Comparison of ENCODE assay signal across 20 cellular contexts in the genomic region with DNA sequence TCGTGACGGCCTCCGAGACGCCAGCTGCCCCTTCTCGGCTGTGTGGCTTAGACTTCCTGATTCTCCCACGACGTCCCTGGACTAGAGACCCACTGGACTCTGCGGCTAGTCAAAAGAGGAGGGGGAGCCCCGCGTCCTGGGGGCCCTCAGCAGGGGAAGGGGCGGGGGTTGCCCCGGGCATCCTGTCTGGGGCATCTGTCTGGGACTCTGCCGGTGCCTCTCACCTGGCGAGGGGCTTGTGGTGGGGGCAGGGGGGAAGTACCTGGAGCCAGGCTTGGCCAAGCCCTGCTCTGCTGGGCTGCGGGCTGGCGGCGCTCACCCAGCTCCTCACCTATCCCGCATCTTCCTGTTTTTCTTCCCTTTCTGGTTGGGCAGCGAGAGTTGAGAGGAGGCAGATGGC. TPM values are rescaled to one million over a fixed set of nuclear protein-coding genes. Genes with fewer than 3 reads are reported as not detected.
DNase-seq lines count a peak whose midpoint lies in the region; ATAC-seq and TF ChIP-seq lines count a peak whose summit lies in the region.
"Not testable (repeated sequence)": the region's sequence is repeated elsewhere in the genome, so short reads cannot be mapped to it uniquely, and the experiment has no call there.
"Had no signal": no experiment of that assay in that cellular context is flagged by ENCODE, and none has a peak within 500 bp of the region (broad histone marks: within the 10 kb centered on the region; RNA-seq: fewer than 3 reads in every experiment).

No MANE protein-coding gene starts in this region.

- not testable (repeated sequence) for H3K4ac ChIP-seq in neuronal stem cell (ENCODE audit: low read length)

- not testable (repeated sequence) for H4K91ac ChIP-seq in neuronal stem cell (ENCODE audit: low read depth, low read length, poor library complexity)

- H3K27ac ChIP-seq in A673 (ENCODE audit: low read depth, low read length, poor library complexity, severe bottlenecking); GM23338 (ENCODE audit: low read depth); SK-N-SH (ENCODE audit: low read depth in 2 of 2, low read length in 1 of 2); ectodermal cell (ENCODE audit: insufficient read depth, low read depth, low read length, poor library complexity, severe bottlenecking); neuronal stem cell (replicated peaks; ENCODE audit: low read length); stomach: not testable (repeated sequence)

- not testable (repeated sequence) for H3K9me3 Mint-ChIP-seq in GM23338; activated T-helper 1 cell treated with anti-CD3 and anti-CD28 coated beads, Interleukin-12 subunit alpha, Interleukin-12 subunit beta, Interleukin-2, Interleukin-4 antibody, amounts not matched to agents 30 ng/mL and 10 ng/mL and 1 ng/mL, durations not matched to agents 14 hours and 24 hours and 36 hours

- not testable (repeated sequence) for H3K27me3 ChIP-seq in A673 (replicated peaks; ENCODE audit: insufficient read depth, low read depth, low read length, poor library complexity); SK-N-SH (ENCODE audit: insufficient read depth)
- H3K27me3 ChIP-seq in GM23338 (ENCODE audit: insufficient read depth): peaks cover 22% of the 10 kb centered on the region
- H3K27me3 ChIP-seq in ectodermal cell (ENCODE audit: control insufficient read depth, insufficient read depth, low read length, poor library complexity, severe bottlenecking): peaks cover 28% of the 10 kb centered on the region
- H3K27me3 ChIP-seq in neuronal stem cell (ENCODE audit: control insufficient read depth in 3 of 3, insufficient read depth in 3 of 3, low read depth in 1 of 3, low read length in 3 of 3): peaks cover 0 to 12% (median 10%) of the 10 kb centered on the region in 3 experiments
- peaks cover 0 to 43% (median 4%) of the 10 kb centered on the region in 3 donors for H3K27me3 ChIP-seq in stomach

- H3K36me3 Mint-ChIP-seq in GM23338 (ENCODE audit: low read depth); activated T-helper 1 cell treated with anti-CD3 and anti-CD28 coated beads, Interleukin-12 subunit alpha, Interleukin-12 subunit beta, Interleukin-2, Interleukin-4 antibody, amounts not matched to agents 30 ng/mL and 10 ng/mL and 1 ng/mL, durations not matched to agents 14 hours and 24 hours and 36 hours (ENCODE audit: low read depth): not testable (repeated sequence)

- not testable (repeated sequence) for H2BK120ac ChIP-seq in neuronal stem cell (ENCODE audit: low read depth, low read length)

- not testable (repeated sequence) for H3K79me2 ChIP-seq in GM23338 (replicated peaks; ENCODE audit: insufficient read depth); SK-N-SH (ENCODE audit: insufficient read depth)

- 23% methylated on average over 9 of the region's 19 CpGs for WGBS in SK-N-SH (ENCODE audit: low lambda C conversion rate)
- WGBS in ectodermal cell, 2 experiments: 8 to 16% methylated on average over 11 of the region's 19 CpGs
- WGBS in neuronal stem cell (ENCODE audit: extremely low coverage in 2 of 2, insufficient read length in 2 of 2, insufficient replicate concordance in 1 of 2), 2 donors: no CpG with 5 or more reads among the region's 19 CpGs
- 12 to 39% (median 30%) methylated on average over 3 to 14 of the region's 19 CpGs for WGBS in stomach, 5 donors

- H3K9ac ChIP-seq in SK-N-SH; neuronal stem cell (ENCODE audit: low read depth, low read length, poor library complexity): not testable (repeated sequence)

- H3K79me1 ChIP-seq in neuronal stem cell (ENCODE audit: low read depth, low read length): not testable (repeated sequence)

- TF ChIP-seq EP300 in SK-N-SH (IDR thresholded peaks at IDR 0.05; ENCODE audit: borderline replicate concordance in 1 of 2, low read depth in 1 of 2, low read length in 1 of 2); stomach (IDR thresholded peaks at IDR 0.05): not testable (repeated sequence)

- not testable (repeated sequence) for ATAC-seq in GM23338

- POLR2A ChIA-PET in A673 (lab: Charles Lee; ENCODE audit: low non-redundant PET); SK-N-SH (lab: Yijun Ruan, JAX): not testable (repeated sequence)

- not testable (repeated sequence) for H3K9me2 ChIP-seq in GM23338 (ENCODE audit: insufficient read depth); SK-N-SH

- not testable (repeated sequence) for H2BK5ac ChIP-seq in neuronal stem cell (ENCODE audit: low read length)

- not testable (repeated sequence) for BruUV-seq in A673 (replicated peaks; lab: Mats Ljungman, UMichigan)

- H2AFZ ChIP-seq in GM23338; SK-N-SH (ENCODE audit: low read depth); neuronal stem cell (ENCODE audit: low read length): not testable (repeated sequence)

- TF ChIP-seq CTCF in A673 (conservative IDR thresholded peaks at IDR 0.05; ENCODE audit: low read depth, low read length); GM23338 (conservative IDR thresholded peaks at IDR 0.05; ENCODE audit: low read depth in 2 of 2); SK-N-SH (IDR thresholded peaks at IDR 0.05); stomach (IDR thresholded peaks at IDR 0.05): not testable (repeated sequence)

- H3K4me1 Mint-ChIP-seq in GM23338; activated T-helper 1 cell treated with anti-CD3 and anti-CD28 coated beads, Interleukin-12 subunit alpha, Interleukin-12 subunit beta, Interleukin-2, Interleukin-4 antibody, amounts not matched to agents 30 ng/mL and 10 ng/mL and 1 ng/mL, durations not matched to agents 14 hours and 24 hours and 36 hours (ENCODE audit: low read depth): not testable (repeated sequence)

- not testable (repeated sequence) for H3K36me3 ChIP-seq in A673 (ENCODE audit: insufficient read depth, low read length, poor library complexity, severe bottlenecking); GM23338 (ENCODE audit: insufficient read depth); SK-N-SH (replicated peaks in 1 of 2; ENCODE audit: control insufficient read depth in 1 of 2, insufficient read depth in 2 of 2, low read length in 1 of 2); ectodermal cell (ENCODE audit: control insufficient read depth, insufficient read depth, low read length); neuronal stem cell (replicated peaks in 1 of 2; ENCODE audit: control insufficient read depth in 2 of 2, insufficient read depth in 2 of 2, low read length in 2 of 2); stomach

- H2BK12ac ChIP-seq in neuronal stem cell (ENCODE audit: low read length): not testable (repeated sequence)

- H3F3A ChIP-seq in GM23338 (replicated peaks; ENCODE audit: low read depth); SK-N-SH (replicated peaks; ENCODE audit: insufficient read depth): not testable (repeated sequence)

- H3K4me2 ChIP-seq in GM23338: peak overlapping the region; percentile 77
- not testable (repeated sequence) for H3K4me2 ChIP-seq in SK-N-SH
- peak overlapping the region; percentile 18 for H3K4me2 ChIP-seq in neuronal stem cell (ENCODE audit: insufficient read depth, low read length, poor library complexity, severe bottlenecking)

- H2AK5ac ChIP-seq in neuronal stem cell (ENCODE audit: low read depth, low read length): not testable (repeated sequence)

- CTCF ChIA-PET in A673 (lab: Charles Lee): not testable (repeated sequence)
- CTCF ChIA-PET in SK-N-SH (lab: Yijun Ruan, JAX): interaction anchor here (0.6 to 1.3 kb wide), 4 partner anchors 11 to 104 kb away, joined by 3 to 4 read pairs (median 3); no protein-coding TSS in a partner anchor

- not testable (repeated sequence) for H3K27ac Mint-ChIP-seq in GM23338; activated T-helper 1 cell treated with anti-CD3 and anti-CD28 coated beads, Interleukin-12 subunit alpha, Interleukin-12 subunit beta, Interleukin-2, Interleukin-4 antibody, amounts not matched to agents 30 ng/mL and 10 ng/mL and 1 ng/mL, durations not matched to agents 14 hours and 24 hours and 36 hours

- H2BK15ac ChIP-seq in neuronal stem cell (ENCODE audit: low read length): not testable (repeated sequence)

- not testable (repeated sequence) for TF ChIP-seq POLR2A in stomach (IDR thresholded peaks at IDR 0.05)

- not testable (repeated sequence) for DNase-seq in A673 (ENCODE audit: low spot score); activated T-helper 1 cell treated with anti-CD3 and anti-CD28 coated beads, Interleukin-12 subunit alpha, Interleukin-12 subunit beta, Interleukin-2, Interleukin-4 antibody, amounts not matched to agents 30 ng/mL and 10 ng/mL and 1 ng/mL, durations not matched to agents 14 hours and 24 hours and 36 hours (ENCODE audit: low spot score); neuronal stem cell (ENCODE audit: low spot score); stomach
- DNase-seq in GM23338 (ENCODE audit: low spot score) (peak; percentile 18), SK-N-SH (peak; percentile 16), left kidney (ENCODE audit: low read depth, low spot score) (peak; percentile 24)

- H3K4me1 ChIP-seq in A673 (ENCODE audit: insufficient read depth, low read length, poor library complexity, severe bottlenecking); GM23338 (ENCODE audit: insufficient read depth); SK-N-SH (ENCODE audit: control insufficient read depth in 1 of 2, insufficient read depth in 2 of 2, low read depth in 1 of 2, low read length in 1 of 2); ectodermal cell (ENCODE audit: control insufficient read depth, insufficient read depth, low read length); neuronal stem cell (ENCODE audit: control insufficient read depth in 2 of 2, insufficient read depth in 1 of 2, low read depth in 1 of 2, low read length in 2 of 2): not testable (repeated sequence)
- H3K4me1 ChIP-seq in stomach: peaks cover 0 to 11% (median 6%) of the 10 kb centered on the region in 4 donors

- not testable (repeated sequence) for TF ChIP-seq RAD21 in SK-N-SH (IDR thresholded peaks at IDR 0.05; ENCODE audit: low read length)

- not testable (repeated sequence) for H3K23ac ChIP-seq in neuronal stem cell (ENCODE audit: low read depth, low read length, poor library complexity)

- H3K27me3 Mint-ChIP-seq in GM23338 (ENCODE audit: insufficient read depth, low read depth, poor library complexity): peaks cover 33% of the 10 kb centered on the region
- peaks cover 15% of the 10 kb centered on the region for H3K27me3 Mint-ChIP-seq in activated T-helper 1 cell treated with anti-CD3 and anti-CD28 coated beads, Interleukin-12 subunit alpha, Interleukin-12 subunit beta, Interleukin-2, Interleukin-4 antibody, amounts not matched to agents 30 ng/mL and 10 ng/mL and 1 ng/mL, durations not matched to agents 14 hours and 24 hours and 36 hours (ENCODE audit: insufficient read depth)

- H3K4me3 ChIP-seq in A673 (ENCODE audit: low read depth, low read length, poor library complexity, severe bottlenecking) (peak overlapping the region; percentile 34), GM23338 (peak overlapping the region; percentile 55), ectodermal cell (ENCODE audit: insufficient read depth, low read depth, low read length) (peak overlapping the region; percentile 22), stomach (peak overlapping the region in 3 of 4 donors; percentile 36 to 45 (median 40))
- H3K4me3 ChIP-seq in SK-N-SH (ENCODE audit: low read depth in 2 of 2, low read length in 1 of 2); neuronal stem cell (ENCODE audit: low read length in 2 of 2): not testable (repeated sequence)

- not testable (repeated sequence) for H4K20me1 ChIP-seq in GM23338 (replicated peaks; ENCODE audit: insufficient read depth); SK-N-SH (ENCODE audit: insufficient read depth)

- intact Hi-C loops in A673 (cut with micrococcal nuclease; ENCODE audit: unreplicated experiment); stomach (cut with DNase I; ENCODE audit: low total_unique reads): not testable (repeated sequence)
- intact Hi-C loops in activated T-helper 1 cell treated with anti-CD3 and anti-CD28 coated beads, Interleukin-12 subunit alpha, Interleukin-12 subunit beta, Interleukin-2, Interleukin-4 antibody, amounts not matched to agents 30 ng/mL and 10 ng/mL and 1 ng/mL, durations not matched to agents 14 hours and 24 hours and 36 hours (cut with micrococcal nuclease): loop anchor here (10.0 kb wide), 1 partner anchor 95 kb away; no protein-coding TSS in a partner anchor

- not testable (repeated sequence) for H4K8ac ChIP-seq in neuronal stem cell (ENCODE audit: low read depth, low read length)

- H3K9me3 ChIP-seq in A673 (ENCODE audit: low read depth, low read length, poor library complexity, severe bottlenecking); SK-N-SH; ectodermal cell (ENCODE audit: control insufficient read depth, low read length); neuronal stem cell (replicated peaks in 1 of 2; ENCODE audit: control insufficient read depth in 2 of 2, insufficient read depth in 1 of 2, low read depth in 1 of 2, low read length in 2 of 2); stomach: not testable (repeated sequence)

- peak overlapping the region; percentile 61 for H3K4me3 Mint-ChIP-seq in GM23338
- H3K4me3 Mint-ChIP-seq in activated T-helper 1 cell treated with anti-CD3 and anti-CD28 coated beads, Interleukin-12 subunit alpha, Interleukin-12 subunit beta, Interleukin-2, Interleukin-4 antibody, amounts not matched to agents 30 ng/mL and 10 ng/mL and 1 ng/mL, durations not matched to agents 14 hours and 24 hours and 36 hours: peak overlapping the region; percentile 26

- H3K14ac ChIP-seq in neuronal stem cell (ENCODE audit: low read length): not testable (repeated sequence)

- not testable (repeated sequence) for H3K18ac ChIP-seq in neuronal stem cell (ENCODE audit: low read length)

RNA-seq across cellular contexts. Expression of a gene that starts 57.2 kb away (rescaled TPM):
- total RNA-seq in A673 (2021) (not detected in 2 replicates), stomach (not detected)
- total RNA-seq in GM23338 (2014; rRNA removed; shearing (Covaris generic)): not detected in 2 replicates
- polyA plus RNA-seq in GM23338 (2016; fragmentation: Nextera tagmentation; extraction: Ambion mirVana) (not detected in 2 replicates), SK-N-SH (2012; rRNA removed) (not detected in 2 replicates), stomach (not detected)
- not detected in 2 replicates for polyA plus RNA-seq in SK-N-SH (2012; cell fraction: cytosol; rRNA removed)
- polyA plus RNA-seq in SK-N-SH (2012; cell fraction: nucleus; rRNA removed): not detected in 2 replicates
- total RNA-seq in activated T-helper 1 cell treated with anti-CD3 and anti-CD28 coated beads, Interleukin-12 subunit alpha, Interleukin-12 subunit beta, Interleukin-2, Interleukin-4 antibody, amounts not matched to agents 30 ng/mL and 10 ng/mL and 1 ng/mL, durations not matched to agents 14 hours and 24 hours and 36 hours: not detected in 2 replicates
- polyA plus RNA-seq in ectodermal cell (2013, experiment 1 of 4): not detected
- not detected for polyA plus RNA-seq in ectodermal cell (2013, experiment 2 of 4)
- polyA plus RNA-seq in ectodermal cell (2013, experiment 3 of 4): not detected
- not detected for polyA plus RNA-seq in ectodermal cell (2013, experiment 4 of 4)
- polyA plus RNA-seq in neuronal stem cell (2013, experiment 1 of 2): not detected
- polyA plus RNA-seq in neuronal stem cell (2013, experiment 2 of 2): 0.07 TPM
- total RNA-seq: activated CD4-positive, alpha-beta memory T cell treated with anti-CD3 and anti-CD28 coated beads, Interleukin-2, amount 10 ng/mL, durations not matched to agents 7 days and 5 days; adrenal gland; body of pancreas; chondrocyte; epithelial cell of proximal tubule; LHCN-M2; lung microvascular endothelial cell; omental fat pad; RPMI7951; SJCRH30; subcutaneous adipose tissue; upper lobe of right lung had no signal
- polyA plus RNA-seq: adrenal gland had no signal
